Comparison of ENCODE assay signal across 1 cellular context in genomic region chr15:74291101-74292071, GRCh38.
TF ChIP-seq lines count a peak whose summit lies in the region.

No MANE protein-coding gene starts in this region.

TF ChIP-seq in HepG2, 621 proteins besides CTCF, POLR2A, EP300 and RAD21 (continued from another document and continues in another):
- TF ChIP-seq CHCHD3 (CRISPR knock-in tag; IDR thresholded peaks at IDR 0.05) (0 out of 2 replicates have a peak, but pooled peaks have one; percentile 14), HDAC2 (CRISPR knock-in tag; IDR thresholded peaks at IDR 0.05) (peak; percentile 61; the same call in 1 of the 2 replicates), REPIN1 (CRISPR knock-in tag; IDR thresholded peaks at IDR 0.05; ENCODE audit: borderline replicate concordance, low read depth) (peak; percentile 67; the same call in 1 of the 2 replicates), NCOA5 (CRISPR knock-in tag; IDR thresholded peaks at IDR 0.05) (no peak), KLF9 (CRISPR knock-in tag; IDR thresholded peaks at IDR 0.05; ENCODE audit: low read depth) (0 out of 2 replicates have a peak, but pooled peaks have one; percentile 49), ZNF235 (CRISPR knock-in tag; IDR thresholded peaks at IDR 0.05; ENCODE audit: borderline replicate concordance) (peak; percentile 43; the same call in 1 of the 2 replicates), NRL (CRISPR knock-in tag; IDR thresholded peaks at IDR 0.05; ENCODE audit: borderline replicate concordance) (0 out of 2 replicates have a peak, but pooled peaks have one; percentile 62), ZNF546 (CRISPR knock-in tag; conservative IDR thresholded peaks at IDR 0.05) (peak; percentile 79; the same call in 1 of the 2 replicates), TOPORS (CRISPR knock-in tag; IDR thresholded peaks at IDR 0.05) (peak; percentile 39; the same call in 1 of the 2 replicates), GFI1 (CRISPR knock-in tag; IDR thresholded peaks at IDR 0.05; ENCODE audit: borderline replicate concordance) (no peak), KLF16 (CRISPR knock-in tag; IDR thresholded peaks at IDR 0.05) (peak in 1 of 2 experiments; percentile 88; a peak in 1 of 4 replicates), TBL1XR1 (IDR thresholded peaks at IDR 0.05; ENCODE audit: borderline replicate concordance, low read length, partially characterized antibody) (no peak), ZNF224 (CRISPR knock-in tag; IDR thresholded peaks at IDR 0.05) (no peak), SPEN (CRISPR knock-in tag; IDR thresholded peaks at IDR 0.05; ENCODE audit: low read depth) (no peak; the same call in 1 of the 2 replicates), ATF7-NPFF (CRISPR knock-in tag; IDR thresholded peaks at IDR 0.05; ENCODE audit: low read depth) (peak; percentile 79; the same call in 1 of the 2 replicates), ZIK1 (CRISPR knock-in tag; IDR thresholded peaks at IDR 0.05; ENCODE audit: borderline replicate concordance, low read depth) (no peak), MAF1 (CRISPR knock-in tag; IDR thresholded peaks at IDR 0.05; ENCODE audit: borderline replicate concordance) (peak; percentile 67; the same call in 1 of the 2 replicates), ZNF180 (CRISPR knock-in tag; IDR thresholded peaks at IDR 0.05; ENCODE audit: borderline replicate concordance, low read depth) (no peak; the same call in 1 of the 2 replicates), JARID2 (CRISPR knock-in tag; IDR thresholded peaks at IDR 0.05; ENCODE audit: insufficient replicate concordance) (peak; percentile 82), KDM4B (CRISPR knock-in tag; IDR thresholded peaks at IDR 0.05) (peak; percentile 88), ELF3 (CRISPR knock-in tag; IDR thresholded peaks at IDR 0.05) (peak; percentile 77), ZNF570 (CRISPR knock-in tag; IDR thresholded peaks at IDR 0.05; ENCODE audit: borderline replicate concordance) (no peak), IKZF4 (CRISPR knock-in tag; IDR thresholded peaks at IDR 0.05; ENCODE audit: borderline replicate concordance, low read depth, not compliant biosample characterization) (peak; percentile 92), SRY (CRISPR knock-in tag; IDR thresholded peaks at IDR 0.05) (peak; percentile 89), TARDBP (CRISPR knock-in tag; IDR thresholded peaks at IDR 0.05) (no peak), TEAD3 (CRISPR knock-in tag; optimal IDR thresholded peaks at IDR 0.05; ENCODE audit: borderline replicate concordance) (no peak), MYPOP (CRISPR knock-in tag; IDR thresholded peaks at IDR 0.05) (0 out of 2 replicates have a peak, but pooled peaks have one; percentile 52), MTERF4 (CRISPR knock-in tag; IDR thresholded peaks at IDR 0.05) (peak; percentile 74; the same call in 1 of the 2 replicates), ZFP91 (CRISPR knock-in tag; IDR thresholded peaks at IDR 0.05; ENCODE audit: borderline replicate concordance) (peak; percentile 48; the same call in 1 of the 2 replicates), ZNF484 (CRISPR knock-in tag; IDR thresholded peaks at IDR 0.05; ENCODE audit: borderline replicate concordance, low read depth) (peak; percentile 35; the same call in 1 of the 2 replicates), HNRNPLL (IDR thresholded peaks at IDR 0.05; ENCODE audit: low read depth, low read length, poor library complexity, severe bottlenecking) (no peak), MIER2 (CRISPR knock-in tag; IDR thresholded peaks at IDR 0.05) (peak; percentile 99), ETV6 (CRISPR knock-in tag; conservative IDR thresholded peaks at IDR 0.05) (peak; percentile 95), ZSCAN30 (CRISPR knock-in tag; IDR thresholded peaks at IDR 0.05) (peak; percentile 75; the same call in 1 of the 2 replicates), BORCS8-MEF2B (CRISPR knock-in tag; IDR thresholded peaks at IDR 0.05) (peak; percentile 97), SP140L (CRISPR knock-in tag; IDR thresholded peaks at IDR 0.05; ENCODE audit: borderline replicate concordance) (peak; percentile 88; the same call in 1 of the 2 replicates), IRF9 (CRISPR knock-in tag; IDR thresholded peaks at IDR 0.05; ENCODE audit: borderline replicate concordance) (peak; percentile 59), NR1H2 (CRISPR knock-in tag; IDR thresholded peaks at IDR 0.05; ENCODE audit: borderline replicate concordance, low read depth) (0 out of 2 replicates have a peak, but pooled peaks have one; percentile 34), CENPBD1 (CRISPR knock-in tag; IDR thresholded peaks at IDR 0.05; ENCODE audit: borderline replicate concordance, low read depth) (no peak), ZNF12 (CRISPR knock-in tag; IDR thresholded peaks at IDR 0.05) (peak; percentile 84), ZMAT5 (CRISPR knock-in tag; IDR thresholded peaks at IDR 0.05; ENCODE audit: borderline replicate concordance, low read depth) (no peak), ZNF564 (CRISPR knock-in tag; IDR thresholded peaks at IDR 0.05) (peak; percentile 86), ZNF557 (CRISPR knock-in tag; IDR thresholded peaks at IDR 0.05) (peak; percentile 98), ZBTB21 (CRISPR knock-in tag; IDR thresholded peaks at IDR 0.05) (no peak), KLF11 (CRISPR knock-in tag; IDR thresholded peaks at IDR 0.05) (peak; percentile 94), ZNF296 (CRISPR knock-in tag; conservative IDR thresholded peaks at IDR 0.05) (peak; percentile 87), KLF12 (CRISPR knock-in tag; IDR thresholded peaks at IDR 0.05; ENCODE audit: borderline replicate concordance) (peak; percentile 82; the same call in 1 of the 2 replicates), ADNP (CRISPR knock-in tag; IDR thresholded peaks at IDR 0.05) (no peak)
- TF ChIP-seq, protein P1, sequence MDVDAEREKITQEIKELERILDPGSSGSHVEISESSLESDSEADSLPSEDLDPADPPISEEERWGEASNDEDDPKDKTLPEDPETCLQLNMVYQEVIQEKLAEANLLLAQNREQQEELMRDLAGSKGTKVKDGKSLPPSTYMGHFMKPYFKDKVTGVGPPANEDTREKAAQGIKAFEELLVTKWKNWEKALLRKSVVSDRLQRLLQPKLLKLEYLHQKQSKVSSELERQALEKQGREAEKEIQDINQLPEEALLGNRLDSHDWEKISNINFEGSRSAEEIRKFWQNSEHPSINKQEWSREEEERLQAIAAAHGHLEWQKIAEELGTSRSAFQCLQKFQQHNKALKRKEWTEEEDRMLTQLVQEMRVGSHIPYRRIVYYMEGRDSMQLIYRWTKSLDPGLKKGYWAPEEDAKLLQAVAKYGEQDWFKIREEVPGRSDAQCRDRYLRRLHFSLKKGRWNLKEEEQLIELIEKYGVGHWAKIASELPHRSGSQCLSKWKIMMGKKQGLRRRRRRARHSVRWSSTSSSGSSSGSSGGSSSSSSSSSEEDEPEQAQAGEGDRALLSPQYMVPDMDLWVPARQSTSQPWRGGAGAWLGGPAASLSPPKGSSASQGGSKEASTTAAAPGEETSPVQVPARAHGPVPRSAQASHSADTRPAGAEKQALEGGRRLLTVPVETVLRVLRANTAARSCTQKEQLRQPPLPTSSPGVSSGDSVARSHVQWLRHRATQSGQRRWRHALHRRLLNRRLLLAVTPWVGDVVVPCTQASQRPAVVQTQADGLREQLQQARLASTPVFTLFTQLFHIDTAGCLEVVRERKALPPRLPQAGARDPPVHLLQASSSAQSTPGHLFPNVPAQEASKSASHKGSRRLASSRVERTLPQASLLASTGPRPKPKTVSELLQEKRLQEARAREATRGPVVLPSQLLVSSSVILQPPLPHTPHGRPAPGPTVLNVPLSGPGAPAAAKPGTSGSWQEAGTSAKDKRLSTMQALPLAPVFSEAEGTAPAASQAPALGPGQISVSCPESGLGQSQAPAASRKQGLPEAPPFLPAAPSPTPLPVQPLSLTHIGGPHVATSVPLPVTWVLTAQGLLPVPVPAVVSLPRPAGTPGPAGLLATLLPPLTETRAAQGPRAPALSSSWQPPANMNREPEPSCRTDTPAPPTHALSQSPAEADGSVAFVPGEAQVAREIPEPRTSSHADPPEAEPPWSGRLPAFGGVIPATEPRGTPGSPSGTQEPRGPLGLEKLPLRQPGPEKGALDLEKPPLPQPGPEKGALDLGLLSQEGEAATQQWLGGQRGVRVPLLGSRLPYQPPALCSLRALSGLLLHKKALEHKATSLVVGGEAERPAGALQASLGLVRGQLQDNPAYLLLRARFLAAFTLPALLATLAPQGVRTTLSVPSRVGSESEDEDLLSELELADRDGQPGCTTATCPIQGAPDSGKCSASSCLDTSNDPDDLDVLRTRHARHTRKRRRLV (CRISPR knock-in tag; IDR thresholded peaks at IDR 0.05), result no peak
- TF ChIP-seq, protein P2, sequence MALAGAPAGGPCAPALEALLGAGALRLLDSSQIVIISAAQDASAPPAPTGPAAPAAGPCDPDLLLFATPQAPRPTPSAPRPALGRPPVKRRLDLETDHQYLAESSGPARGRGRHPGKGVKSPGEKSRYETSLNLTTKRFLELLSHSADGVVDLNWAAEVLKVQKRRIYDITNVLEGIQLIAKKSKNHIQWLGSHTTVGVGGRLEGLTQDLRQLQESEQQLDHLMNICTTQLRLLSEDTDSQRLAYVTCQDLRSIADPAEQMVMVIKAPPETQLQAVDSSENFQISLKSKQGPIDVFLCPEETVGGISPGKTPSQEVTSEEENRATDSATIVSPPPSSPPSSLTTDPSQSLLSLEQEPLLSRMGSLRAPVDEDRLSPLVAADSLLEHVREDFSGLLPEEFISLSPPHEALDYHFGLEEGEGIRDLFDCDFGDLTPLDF (CRISPR knock-in tag; IDR thresholded peaks at IDR 0.05), result peak; percentile 71
- TF ChIP-seq, protein P3, sequence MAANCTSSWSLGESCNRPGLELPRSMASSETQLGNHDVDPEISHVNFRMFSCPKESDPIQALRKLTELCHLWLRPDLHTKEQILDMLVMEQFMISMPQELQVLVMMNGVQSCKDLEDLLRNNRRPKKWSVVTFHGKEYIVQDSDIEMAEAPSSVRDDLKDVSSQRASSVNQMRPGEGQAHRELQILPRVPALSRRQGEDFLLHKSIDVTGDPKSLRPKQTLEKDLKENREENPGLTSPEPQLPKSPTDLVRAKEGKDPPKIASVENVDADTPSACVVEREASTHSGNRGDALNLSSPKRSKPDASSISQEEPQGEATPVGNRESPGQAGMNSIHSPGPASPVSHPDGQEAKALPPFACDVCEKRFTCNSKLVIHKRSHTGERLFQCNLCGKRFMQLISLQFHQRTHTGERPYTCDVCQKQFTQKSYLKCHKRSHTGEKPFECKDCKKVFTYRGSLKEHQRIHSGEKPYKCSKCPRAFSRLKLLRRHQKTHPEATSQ (CRISPR knock-in tag; IDR thresholded peaks at IDR 0.05; ENCODE audit: borderline replicate concordance), result 0 out of 2 replicates have a peak, but pooled peaks have one; percentile 64
- TF ChIP-seq, protein P4, sequence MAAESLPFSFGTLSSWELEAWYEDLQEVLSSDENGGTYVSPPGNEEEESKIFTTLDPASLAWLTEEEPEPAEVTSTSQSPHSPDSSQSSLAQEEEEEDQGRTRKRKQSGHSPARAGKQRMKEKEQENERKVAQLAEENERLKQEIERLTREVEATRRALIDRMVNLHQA (CRISPR knock-in tag; IDR thresholded peaks at IDR 0.05), result no peak
- TF ChIP-seq, protein P5, sequence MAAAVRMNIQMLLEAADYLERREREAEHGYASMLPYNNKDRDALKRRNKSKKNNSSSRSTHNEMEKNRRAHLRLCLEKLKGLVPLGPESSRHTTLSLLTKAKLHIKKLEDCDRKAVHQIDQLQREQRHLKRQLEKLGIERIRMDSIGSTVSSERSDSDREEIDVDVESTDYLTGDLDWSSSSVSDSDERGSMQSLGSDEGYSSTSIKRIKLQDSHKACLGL (CRISPR knock-in tag; IDR thresholded peaks at IDR 0.05), result peak; percentile 72; the same call in 1 of the 2 replicates
- TF ChIP-seq, protein P6, sequence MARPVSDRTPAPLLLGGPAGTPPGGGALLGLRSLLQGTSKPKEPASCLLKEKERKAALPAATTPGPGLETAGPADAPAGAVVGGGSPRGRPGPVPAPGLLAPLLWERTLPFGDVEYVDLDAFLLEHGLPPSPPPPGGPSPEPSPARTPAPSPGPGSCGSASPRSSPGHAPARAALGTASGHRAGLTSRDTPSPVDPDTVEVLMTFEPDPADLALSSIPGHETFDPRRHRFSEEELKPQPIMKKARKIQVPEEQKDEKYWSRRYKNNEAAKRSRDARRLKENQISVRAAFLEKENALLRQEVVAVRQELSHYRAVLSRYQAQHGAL (CRISPR knock-in tag; IDR thresholded peaks at IDR 0.05; ENCODE audit: not compliant biosample characterization), result peak; percentile 39
